Comparison of ENCODE assay signal across 14 cellular contexts in the genomic region with DNA sequence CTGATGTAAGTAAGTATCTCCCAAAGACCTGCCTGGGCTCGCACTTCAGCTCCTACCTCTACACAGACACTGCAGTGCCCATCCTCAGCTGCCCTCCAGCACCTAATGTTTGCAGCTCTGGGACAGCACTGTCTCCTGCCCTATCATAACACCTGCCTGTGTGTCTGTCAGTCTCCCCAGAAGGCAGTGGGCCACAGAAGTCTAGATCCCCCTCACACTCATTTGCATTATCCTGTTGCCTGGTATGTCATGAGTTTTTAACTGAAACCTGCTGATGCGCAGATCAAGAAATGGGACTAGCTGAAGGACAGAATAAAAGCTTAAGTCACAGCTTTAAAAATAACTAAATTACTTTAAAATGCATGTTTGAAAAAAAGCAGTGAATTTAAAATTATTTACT.
"Had no signal": no experiment of that assay in that cellular context is flagged by ENCODE, and none has a peak within 500 bp of the region (broad histone marks: within the 10 kb centered on the region; RNA-seq: fewer than 3 reads in every experiment).

No MANE protein-coding gene starts in this region.

- H3K27ac Mint-ChIP-seq: activated naive CD8-positive, alpha-beta T cell treated with anti-CD3 and anti-CD28 coated beads, Interleukin-2, amount 10 ng/mL, durations not matched to agents 7 days and 5 days had no signal

- H3K4me3 Mint-ChIP-seq: activated naive CD8-positive, alpha-beta T cell treated with anti-CD3 and anti-CD28 coated beads, Interleukin-2, amount 10 ng/mL, durations not matched to agents 7 days and 5 days; activated T-cell treated with anti-CD3 and anti-CD28 coated beads, Interleukin-2, amount 50 U/mL, for 4 hours had no signal

- DNase-seq: activated CD4-positive, alpha-beta T cell treated with anti-CD3 and anti-CD28 coated beads, Interleukin-2, amount 50 U/mL, for 48 hours; activated gamma-delta T cell treated with Interleukin-2 at 50 U/mL for 16 hours; activated naive CD8-positive, alpha-beta T cell treated with anti-CD3 and anti-CD28 coated beads, Interleukin-2, amount 10 ng/mL, durations not matched to agents 7 days and 5 days; activated T-cell treated with anti-CD3 and anti-CD28 coated beads, Interleukin-2, amount 50 U/mL, for 4 hours; cerebellar nuclear complex; dermis blood vessel endothelial cell; erythroblast; hypothalamus; kidney glomerular epithelial cell; naive B cell; sigmoid colon; stimulated activated CD4-positive, alpha-beta T cell treated with anti-CD3 and anti-CD28 coated beads, Interleukin-2, amount 100 ng/mL, for 24 hours; stimulated activated naive CD4-positive, alpha-beta T cell treated with Interleukin-2 at 50 U/mL for 16 hours; trophoblast cell had no signal

- H3K9me3 Mint-ChIP-seq: activated naive CD8-positive, alpha-beta T cell treated with anti-CD3 and anti-CD28 coated beads, Interleukin-2, amount 10 ng/mL, durations not matched to agents 7 days and 5 days; activated T-cell treated with anti-CD3 and anti-CD28 coated beads, Interleukin-2, amount 50 U/mL, for 4 hours; naive B cell had no signal

- H3K27me3 Mint-ChIP-seq: activated naive CD8-positive, alpha-beta T cell treated with anti-CD3 and anti-CD28 coated beads, Interleukin-2, amount 10 ng/mL, durations not matched to agents 7 days and 5 days; naive B cell had no signal

- H3K4me3 ChIP-seq: sigmoid colon had no signal

- H3K9me3 ChIP-seq: sigmoid colon had no signal

- ATAC-seq: activated T-cell treated with anti-CD3 and anti-CD28 coated beads, Interleukin-2, amount 50 U/mL, for 4 hours had no signal

- H3K27me3 ChIP-seq: sigmoid colon had no signal

- H3K27ac ChIP-seq: sigmoid colon had no signal
